8 cellular contexts compared by ENCODE assay signal in genomic region chr12:24947541-24948451, GRCh38. TPM values are rescaled to one million over a fixed set of nuclear protein-coding genes. Genes with fewer than 3 reads are reported as not detected.
DNase-seq lines count a peak whose midpoint lies in the region; ATAC-seq and TF ChIP-seq lines count a peak whose summit lies in the region.

No MANE protein-coding gene starts in this region.

- TF ChIP-seq EP300 in tibial nerve (IDR thresholded peaks at IDR 0.05), result no peak

- H3K4me3 Mint-ChIP-seq in activated B cell treated with CpG ODN at 0.5 μM for 24 hours, result peak overlapping the region; percentile 97
- H3K4me3 Mint-ChIP-seq in immature natural killer cell, result peak overlapping the region; percentile 85 to 92 (median 87)

- no peak for DNase-seq in heart left ventricle
- no peak for DNase-seq in left ventricle myocardium superior
- DNase-seq in activated B cell treated with CpG ODN at 0.5 μM for 24 hours, result no peak
- no peak for DNase-seq in immature natural killer cell
- DNase-seq in tibial nerve (ENCODE audit: low spot score in 2 of 2), result no peak
- DNase-seq in COLO829 (ENCODE audit: low spot score), result no peak
- no peak for DNase-seq in NOMO-1 treated with dmso at 0.1 percent for 144 hours (lab: John Stamatoyannopoulos, UW; ENCODE audit: unreplicated experiment)
- DNase-seq in SHP77 (lab: John Stamatoyannopoulos, UW), result no peak

- TF ChIP-seq CTCF in heart left ventricle (IDR thresholded peaks at IDR 0.05) (no peak), activated B cell treated with CpG ODN at 0.5 μM for 24 hours (IDR thresholded peaks at IDR 0.05) (no peak), tibial nerve (IDR thresholded peaks at IDR 0.05) (no peak)

- H3K4me1 ChIP-seq in heart left ventricle (peaks cover 0 to 32% (median 2%) of the 10 kb centered on the region in 12 donors), tibial nerve (peaks cover 0 to 9% (median 0%) of the 10 kb centered on the region in 4 donors)

- H3K36me3 ChIP-seq in heart left ventricle, result no peaks in the 10 kb centered on the region
- no peaks in the 10 kb centered on the region for H3K36me3 ChIP-seq in tibial nerve

- H3K27ac Mint-ChIP-seq in activated B cell treated with CpG ODN at 0.5 μM for 24 hours, result peak overlapping the region; percentile 92
- no peak overlapping the region for H3K27ac Mint-ChIP-seq in immature natural killer cell

- H3K27ac ChIP-seq in heart left ventricle, result peak overlapping the region in 1 of 12 donors; percentile 54
- H3K27ac ChIP-seq in tibial nerve, result peak overlapping the region in 2 of 4 donors; percentile 31 to 69

- CTCF ChIA-PET in activated B cell treated with CpG ODN at 0.5 μM for 24 hours (lab: Charles Lee), result no interaction called here

- H3K27me3 ChIP-seq in heart left ventricle (peaks cover 0 to 29% (median 14%) of the 10 kb centered on the region in 9 donors), tibial nerve (no peaks in the 10 kb centered on the region)

- peaks cover 5% of the 10 kb centered on the region for H3K27me3 Mint-ChIP-seq in activated B cell treated with CpG ODN at 0.5 μM for 24 hours
- peaks cover 7 to 19% (median 15%) of the 10 kb centered on the region in 3 donors for H3K27me3 Mint-ChIP-seq in immature natural killer cell (ENCODE audit: low read depth in 3 of 3)

- intact Hi-C loops in heart left ventricle (cut with DNase I) (no loop called here), left ventricle myocardium superior (cut with micrococcal nuclease) (no loop called here), activated B cell treated with CpG ODN at 0.5 μM for 24 hours (cut with micrococcal nuclease) (loop anchor here (1.0 to 5.0 kb wide), 4 partner anchors 8 to 105 kb away; a partner anchor contains a TSS)

- WGBS in heart left ventricle, 4 donors, result 48 to 54% (median 51%) methylated on average over 12 of the region's 12 CpGs
- WGBS in tibial nerve, 2 donors, result 29 to 50% methylated on average over 12 of the region's 12 CpGs

- H3K9me3 ChIP-seq in heart left ventricle (no peaks in the 10 kb centered on the region), tibial nerve (no peaks in the 10 kb centered on the region)

- TF ChIP-seq POLR2A in heart left ventricle (IDR thresholded peaks at IDR 0.05), result no peak
- no peak for TF ChIP-seq POLR2A in tibial nerve (IDR thresholded peaks at IDR 0.05)

- H3K4me3 ChIP-seq in heart left ventricle, result peak overlapping the region in 11 of 12 donors; percentile 41 to 71 (median 55)
- H3K4me3 ChIP-seq in tibial nerve, result peak overlapping the region; percentile 36 to 81 (median 52)

- H3K9me3 Mint-ChIP-seq in activated B cell treated with CpG ODN at 0.5 μM for 24 hours (no peaks in the 10 kb centered on the region), immature natural killer cell (no peaks in the 10 kb centered on the region)

- H3K4me1 Mint-ChIP-seq in activated B cell treated with CpG ODN at 0.5 μM for 24 hours (peaks cover 66% of the 10 kb centered on the region), immature natural killer cell (peaks cover 20 to 39% of the 10 kb centered on the region in 2 donors)

- no peak for ATAC-seq in heart left ventricle
- ATAC-seq in left ventricle myocardium superior, result no peak
- no peak for ATAC-seq in activated B cell treated with CpG ODN at 0.5 μM for 24 hours (ENCODE audit: low read depth)

- peaks cover 9% of the 10 kb centered on the region for H3K36me3 Mint-ChIP-seq in activated B cell treated with CpG ODN at 0.5 μM for 24 hours (ENCODE audit: low read depth)
- H3K36me3 Mint-ChIP-seq in immature natural killer cell, result no peaks in the 10 kb centered on the region

- POLR2A ChIA-PET in activated B cell treated with CpG ODN at 0.5 μM for 24 hours (lab: Charles Lee), result interaction anchor here (0.6 to 2.1 kb wide), 5 partner anchors 8 to 210 kb away, joined by 3 to 8 read pairs (median 5); no protein-coding TSS in a partner anchor

RNA-seq across cellular contexts. Expression of gene BCAT1, which starts 1.1 kb away (rescaled TPM):
- 10 to 100 TPM in 2 of 9 donors, 1 to 10 TPM in 7; 1.5 to 28.9 (median 5.6) TPM for total RNA-seq in heart left ventricle
- 1 to 10 TPM in 1 of 2 donors, under 1 TPM in 1; 0.57 to 2.4 TPM for polyA plus RNA-seq in heart left ventricle
- 4.1 TPM for total RNA-seq in left ventricle myocardium superior
- 69.6 and 69.8 TPM in 2 replicates for total RNA-seq in activated B cell treated with CpG ODN at 0.5 μM for 24 hours
- under 1 TPM in 2 of 3 donors, not detected in 1; 0.10 to 0.20 TPM for polyA plus RNA-seq in immature natural killer cell
- 10 to 100 TPM; 17.8 to 41.1 (median 35.0) TPM for total RNA-seq in tibial nerve
